ENCODE assay signal across 8 cellular contexts in genomic region chr10:98041352-98042043, GRCh38. TPM values are rescaled to one million over a fixed set of nuclear protein-coding genes. Genes with fewer than 3 reads are reported as not detected.
DNase-seq lines count a peak whose midpoint lies in the region; ATAC-seq, FAIRE-seq and TF ChIP-seq lines count a peak whose summit lies in the region.

No MANE protein-coding gene starts in this region.

- DNase-seq in CD1c-positive myeloid dendritic cell (ENCODE audit: extremely low spot score) (peak; percentile 47), NCI-H748 (lab: John Stamatoyannopoulos, UW; ENCODE audit: unreplicated experiment) (peak; percentile 68), foreskin keratinocyte (peak in 1 of 2 donors; percentile 38), pancreas (peak in 5 of 6 donors; percentile 52 to 80 (median 63))
- DNase-seq in activated T-cell treated with anti-CD3 and anti-CD28 coated beads, Interleukin-2, amount 50 U/mL, for 48 hours: peak; percentile 62 to 63

- FAIRE-seq in pancreas (lab: Jason Lieb, UNC): no peak

- H3K27me3 ChIP-seq in foreskin keratinocyte (peaks cover 75% of the 10 kb centered on the region), pancreas (no peaks in the 10 kb centered on the region)

- H3K27ac ChIP-seq in foreskin keratinocyte: no peak overlapping the region
- H3K27ac ChIP-seq in pancreas: no peak overlapping the region

- no peak overlapping the region for H3K4me3 ChIP-seq in pancreas

- no peaks in the 10 kb centered on the region for H3K36me3 ChIP-seq in pancreas

- TF ChIP-seq CTCF in foreskin keratinocyte (conservative IDR thresholded peaks at IDR 0.05): peak; percentile 71
- TF ChIP-seq CTCF in pancreas (IDR thresholded peaks at IDR 0.05): peak; percentile 53 to 66 (median 62)

- H3K9me3 ChIP-seq in pancreas: no peaks in the 10 kb centered on the region

- 17 to 18% methylated on average over 7 of the region's 7 CpGs for WGBS in pancreas, 2 donors

- ATAC-seq in GM21381 (IDR thresholded peaks at IDR 0.05; ENCODE audit: unreplicated experiment) (peak; percentile 62), foreskin keratinocyte (peak; percentile 45), pancreas (peak; percentile 75 to 92 (median 87)), GM19328 (IDR thresholded peaks at IDR 0.05; ENCODE audit: unreplicated experiment) (no peak), HG03457 (IDR thresholded peaks at IDR 0.05; ENCODE audit: unreplicated experiment) (no peak)

- intact Hi-C loops in pancreas (cut with DNase I): loop anchor here in 2 of 3 donors (5.0 kb wide), 2 partner anchors 129 to 284 kb away; no protein-coding TSS in a partner anchor

- H3K4me1 ChIP-seq in foreskin keratinocyte (no peaks in the 10 kb centered on the region), pancreas (no peaks in the 10 kb centered on the region)

RNA-seq across cellular contexts. Expression of gene CRTAC1, which starts 11.1 kb away (rescaled TPM):
- total RNA-seq in foreskin keratinocyte (not detected in 2 replicates), pancreas (1 to 10 TPM in 1 of 6 donors, under 1 TPM in 5; 0.24 to 1.3 (median 0.55) TPM)
- polyA plus RNA-seq in foreskin keratinocyte (not detected in 2 replicates), pancreas (1 to 10 TPM; 1.1 to 1.2 TPM)

Comparison
In these comparisons a context has a peak if more than half of its experiments do, and no peak if none do; other contexts are left out.
1. ATAC-seq: peak in GM21381 (single experiment), foreskin keratinocyte (single experiment) and pancreas (4 of 4); none in GM19328 (single experiment) and HG03457 (single experiment).